In the genomic region with DNA sequence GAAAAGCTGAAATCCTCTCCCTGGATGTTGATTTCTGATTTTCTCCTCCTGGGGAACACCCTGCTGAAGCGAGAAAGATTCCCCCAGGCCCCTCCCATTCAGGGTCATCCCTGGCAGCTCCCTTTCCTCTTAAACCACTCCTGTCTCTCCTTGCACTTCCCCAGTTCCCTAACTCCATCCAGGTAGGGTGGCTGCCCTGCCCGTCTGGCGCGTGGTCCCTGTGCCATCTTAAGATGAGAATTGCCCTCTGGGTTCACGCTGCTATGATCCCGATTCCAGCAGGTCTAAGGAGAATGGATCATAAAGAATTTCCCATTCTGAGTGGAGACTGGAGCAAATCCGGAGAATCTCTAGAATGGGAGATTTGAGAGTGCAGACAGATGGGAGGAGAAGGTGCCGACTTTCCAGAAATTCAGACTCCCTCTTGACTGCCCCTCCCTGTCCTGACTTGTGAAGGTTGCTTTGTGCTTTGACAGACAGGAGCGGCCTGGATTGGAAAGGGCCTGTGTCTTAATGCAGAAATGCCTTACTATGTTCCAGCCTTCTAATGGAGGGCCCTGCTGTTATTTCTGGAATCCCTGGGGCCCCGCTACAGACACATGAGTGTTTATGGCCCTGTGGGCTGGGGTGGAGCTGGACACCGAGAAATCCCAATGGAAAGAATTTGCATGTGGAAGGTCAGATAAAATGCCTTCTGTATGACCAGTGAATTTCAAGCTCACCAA, we compare ENCODE assay signal across 11 cellular contexts. TPM values are rescaled to one million over a fixed set of nuclear protein-coding genes. Genes with fewer than 3 reads are reported as not detected.
DNase-seq lines count a peak whose midpoint lies in the region; ATAC-seq lines count a peak whose summit lies in the region.
"Had no signal": no experiment of that assay in that cellular context is flagged by ENCODE, and none has a peak within 500 bp of the region (broad histone marks: within the 10 kb centered on the region; RNA-seq: fewer than 3 reads in every experiment).

No MANE protein-coding gene starts in this region.

- H3K4me3 ChIP-seq in effector memory CD4-positive, alpha-beta T cell (ENCODE audit: insufficient read depth, low read depth, low read length, poor library complexity, severe bottlenecking), result no peak overlapping the region

- no peaks in the 10 kb centered on the region for H3K27me3 Mint-ChIP-seq in activated naive CD4-positive, alpha-beta T cell treated with anti-CD3 and anti-CD28 coated beads for 36 hours (ENCODE audit: low read depth)
- H3K27me3 Mint-ChIP-seq in activated naive CD8-positive, alpha-beta T cell treated with anti-CD3 and anti-CD28 coated beads, Interleukin-2, amount 50 U/mL, for 24 hours, result peaks cover 3% of the 10 kb centered on the region
- H3K27me3 Mint-ChIP-seq in immature natural killer cell (ENCODE audit: low read depth in 3 of 3), result peaks cover 15 to 17% (median 15%) of the 10 kb centered on the region in 3 donors

- H3K4me1 ChIP-seq in effector memory CD4-positive, alpha-beta T cell (ENCODE audit: control insufficient read depth, insufficient read depth, low read length, poor library complexity, severe bottlenecking), result peaks cover 29% of the 10 kb centered on the region

- H3K36me3 Mint-ChIP-seq in activated naive CD4-positive, alpha-beta T cell treated with anti-CD3 and anti-CD28 coated beads for 36 hours (ENCODE audit: low read depth), result peaks cover 28% of the 10 kb centered on the region
- peaks cover 35% of the 10 kb centered on the region for H3K36me3 Mint-ChIP-seq in activated naive CD8-positive, alpha-beta T cell treated with anti-CD3 and anti-CD28 coated beads, Interleukin-2, amount 50 U/mL, for 24 hours (ENCODE audit: low read depth)
- peaks cover 12 to 15% (median 13%) of the 10 kb centered on the region in 3 donors for H3K36me3 Mint-ChIP-seq in immature natural killer cell

- H3K27ac ChIP-seq in substantia nigra (ENCODE audit: low read depth, low read length, poor library complexity, severe bottlenecking), result peak overlapping the region; percentile 93
- H3K27ac ChIP-seq in effector memory CD4-positive, alpha-beta T cell (ENCODE audit: insufficient read depth, low read length, poor library complexity, severe bottlenecking), result no peak overlapping the region

- intact Hi-C loops in activated naive CD4-positive, alpha-beta T cell treated with anti-CD3 and anti-CD28 coated beads for 36 hours (cut with micrococcal nuclease), result loop anchor here (1.0 to 5.0 kb wide), 8 partner anchors 23 to 209 kb away; partner anchors contain the start of genes ADAM17, CPSF3, IAH1 and ITGB1BP1

- no peak for ATAC-seq in activated naive CD8-positive, alpha-beta T cell treated with anti-CD3 and anti-CD28 coated beads, Interleukin-2, amount 50 U/mL, for 24 hours
- ATAC-seq in left lobe of liver, result no peak

- CTCF ChIA-PET in activated naive CD4-positive, alpha-beta T cell treated with anti-CD3 and anti-CD28 coated beads for 36 hours (lab: Charles Lee), result no interaction called here

- H3K27ac Mint-ChIP-seq in activated naive CD4-positive, alpha-beta T cell treated with anti-CD3 and anti-CD28 coated beads for 36 hours, result no peak overlapping the region
- peak overlapping the region; percentile 86 for H3K27ac Mint-ChIP-seq in activated naive CD8-positive, alpha-beta T cell treated with anti-CD3 and anti-CD28 coated beads, Interleukin-2, amount 50 U/mL, for 24 hours
- H3K27ac Mint-ChIP-seq in immature natural killer cell, result peak overlapping the region; percentile 87 to 96 (median 96)

- H3K27me3 ChIP-seq in effector memory CD4-positive, alpha-beta T cell (replicated peaks; ENCODE audit: control insufficient read depth, insufficient read depth, low read length, poor library complexity, severe bottlenecking), result no peaks in the 10 kb centered on the region
- H3K27me3 ChIP-seq: BLaER1 treated with 17β-estradiol and CSF1 and Interleukin-3, amounts not matched to agents 10 nM and 100 nM had no signal

- no peaks in the 10 kb centered on the region for H3K9me3 Mint-ChIP-seq in activated naive CD4-positive, alpha-beta T cell treated with anti-CD3 and anti-CD28 coated beads for 36 hours
- H3K9me3 Mint-ChIP-seq in activated naive CD8-positive, alpha-beta T cell treated with anti-CD3 and anti-CD28 coated beads, Interleukin-2, amount 50 U/mL, for 24 hours, result no peaks in the 10 kb centered on the region
- H3K9me3 Mint-ChIP-seq in immature natural killer cell, result no peaks in the 10 kb centered on the region

- no peaks in the 10 kb centered on the region for H3K9me3 ChIP-seq in effector memory CD4-positive, alpha-beta T cell (ENCODE audit: control insufficient read depth, low read length)

- H3K36me3 ChIP-seq in effector memory CD4-positive, alpha-beta T cell (ENCODE audit: control insufficient read depth, insufficient read depth, low read length), result peaks cover 4% of the 10 kb centered on the region

- peaks cover 33% of the 10 kb centered on the region for H3K4me1 Mint-ChIP-seq in activated naive CD4-positive, alpha-beta T cell treated with anti-CD3 and anti-CD28 coated beads for 36 hours (ENCODE audit: low read depth)
- peaks cover 37% of the 10 kb centered on the region for H3K4me1 Mint-ChIP-seq in activated naive CD8-positive, alpha-beta T cell treated with anti-CD3 and anti-CD28 coated beads, Interleukin-2, amount 50 U/mL, for 24 hours
- H3K4me1 Mint-ChIP-seq in immature natural killer cell, result peaks cover 44% of the 10 kb centered on the region in 2 donors

- no peak for DNase-seq in activated naive CD4-positive, alpha-beta T cell treated with anti-CD3 and anti-CD28 coated beads for 36 hours
- DNase-seq in activated naive CD4-positive, alpha-beta T cell treated with Interleukin-2 at 50 U/mL for 16 hours, result no peak
- DNase-seq in activated naive CD8-positive, alpha-beta T cell treated with anti-CD3 and anti-CD28 coated beads, Interleukin-2, amount 50 U/mL, for 24 hours, result no peak
- DNase-seq in immature natural killer cell (no peak), substantia nigra (lab: John Stamatoyannopoulos, UW) (peak in 1 of 49 donors; percentile 19), amniotic stem cell (lab: John Stamatoyannopoulos, UW) (no peak), left lobe of liver (ENCODE audit: low spot score) (no peak)
- DNase-seq in effector memory CD4-positive, alpha-beta T cell, result no peak
- DNase-seq: MV-4-11, SW 1271 had no signal

- peak overlapping the region; percentile 97 for H3K4me3 Mint-ChIP-seq in activated naive CD4-positive, alpha-beta T cell treated with anti-CD3 and anti-CD28 coated beads for 36 hours
- H3K4me3 Mint-ChIP-seq in activated naive CD8-positive, alpha-beta T cell treated with anti-CD3 and anti-CD28 coated beads, Interleukin-2, amount 50 U/mL, for 24 hours, result peak overlapping the region; percentile 97
- peak overlapping the region; percentile 50 to 89 (median 86) for H3K4me3 Mint-ChIP-seq in immature natural killer cell

RNA-seq across cellular contexts. Expression of gene YWHAQ, which starts 1.3 kb away (rescaled TPM):
- 100 to 1,000 TPM; 248 to 261 TPM for total RNA-seq in activated naive CD4-positive, alpha-beta T cell treated with anti-CD3 and anti-CD28 coated beads for 36 hours
- polyA plus RNA-seq in immature natural killer cell, result 100 to 1,000 TPM; 406 to 761 (median 479) TPM
- 82.3 TPM for total RNA-seq in left lobe of liver
